ENCODE assay signal across 20 cellular contexts in genomic region chr1:6807782-6808181, GRCh38.
"Had no signal": no experiment of that assay in that cellular context is flagged by ENCODE, and none has a peak within 500 bp of the region (broad histone marks: within the 10 kb centered on the region; RNA-seq: fewer than 3 reads in every experiment).

No MANE protein-coding gene starts in this region.

- DNase-seq: activated CD4-positive, alpha-beta memory T cell treated with anti-CD3 and anti-CD28 coated beads, Interleukin-2, amount 10 ng/mL, durations not matched to agents 7 days and 5 days; activated CD4-positive, alpha-beta T cell treated with anti-CD3 and anti-CD28 coated beads, Interleukin-2, amount 10 ng/mL, durations not matched to agents 24 days and 14 days; activated effector memory CD4-positive, alpha-beta T cell treated with anti-CD3 and anti-CD28 coated beads, Interleukin-2, amount 50 U/mL, for 16 hours; activated naive CD4-positive, alpha-beta T cell treated with anti-CD3 and anti-CD28 coated beads, Interleukin-2, amount 10 ng/mL, durations not matched to agents 7 days and 5 days; amygdala; dermis blood vessel endothelial cell; effector CD8-positive, alpha-beta T cell; foreskin keratinocyte; immature natural killer cell; left ventricle myocardium superior; naive thymus-derived CD4-positive, alpha-beta T cell; stomach; T-cell had no signal

- H3K4me2 ChIP-seq: neural progenitor cell had no signal

- H3K27ac ChIP-seq: foreskin keratinocyte, neural progenitor cell, suprapubic skin, tibial nerve, VCaP had no signal

- H3K4me3 ChIP-seq: neural progenitor cell, stomach, suprapubic skin, tibial nerve had no signal

- H3K36me3 ChIP-seq: neural progenitor cell, stomach, suprapubic skin, tibial nerve had no signal

- FAIRE-seq: urothelium cell line had no signal

- ATAC-seq: activated CD4-positive, CD25-positive, alpha-beta regulatory T cell treated with anti-CD3 and anti-CD28 coated beads, Interleukin-2, amount 50 U/mL, for 24 hours; foreskin keratinocyte; left ventricle myocardium superior; naive thymus-derived CD4-positive, alpha-beta T cell; stimulated activated memory B cell treated with anti-CD40 and anti-IgM and Interleukin-4, amounts not matched to agents 10 μg/mL and 1 μg/mL and 100 μg/mL, for 72 hours; T-cell had no signal

- H3K4me1 ChIP-seq: neural progenitor cell, suprapubic skin had no signal

- H3K9me3 ChIP-seq: stomach, suprapubic skin, tibial nerve had no signal

- H3K9ac ChIP-seq: neural progenitor cell had no signal

- H2AFZ ChIP-seq: neural progenitor cell had no signal

- H3K27me3 ChIP-seq: foreskin keratinocyte, neural progenitor cell, stomach, suprapubic skin, tibial nerve had no signal
